ENCODE assay signal across 21 cellular contexts in the genomic region with DNA sequence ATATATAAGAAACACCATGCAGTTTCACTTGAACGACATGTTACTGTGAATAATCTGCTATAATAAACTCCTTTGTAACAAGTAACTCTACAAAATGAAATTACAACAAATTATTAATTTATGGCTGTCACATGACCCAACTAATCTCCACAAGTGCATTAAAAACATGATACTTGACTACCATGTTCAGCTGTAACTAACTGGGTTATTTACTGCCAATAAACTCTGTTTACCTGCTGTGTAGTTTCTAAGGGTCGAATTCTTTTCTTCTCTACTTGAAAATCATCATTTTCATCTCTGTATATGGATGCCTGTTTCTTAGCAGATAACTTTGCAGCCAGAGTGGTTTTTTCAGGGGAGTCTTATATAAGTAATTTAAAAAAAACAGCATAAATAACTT.
"Had no signal": no experiment of that assay in that cellular context is flagged by ENCODE, and none has a peak within 500 bp of the region (broad histone marks: within the 10 kb centered on the region; RNA-seq: fewer than 3 reads in every experiment).

No MANE protein-coding gene starts in this region.

- FAIRE-seq: pancreas, small intestine had no signal

- ATAC-seq: natural killer cell treated with Interleukin-12 subunit alpha and Interleukin-12 subunit beta and Interleukin-15 and Interleukin-18, amount 100 ng/mL, for 72 hours; pancreas; right cardiac atrium; stimulated activated effector memory CD8-positive, alpha-beta T cell treated with anti-CD3 and anti-CD28 coated beads, Interleukin-12 subunit alpha, Interleukin-12 subunit beta, amount 100 ng/mL, for 72 hours had no signal

- H3K4me1 ChIP-seq: left ventricle myocardium inferior, pancreas, prostate gland, sigmoid colon, spleen, tibial nerve, vagina had no signal

- H3K9me3 ChIP-seq: left ventricle myocardium inferior, pancreas, prostate gland, sigmoid colon, spleen, tibial nerve, vagina had no signal

- H2AFZ ChIP-seq: hepatocyte had no signal

- H3K27me3 ChIP-seq: hepatocyte, pancreas, sigmoid colon, spleen, tibial nerve, vagina had no signal

- H3K4me3 ChIP-seq: hepatocyte, left ventricle myocardium inferior, lung, pancreas, prostate gland, sigmoid colon, spleen, tibial nerve, vagina had no signal

- DNase-seq: islet precursor cell; left ventricle myocardium inferior; mesendoderm; naive B cell; pancreas; posterior cingulate gyrus; retina; right cardiac atrium; sigmoid colon; small intestine; spleen; stimulated activated CD4-positive, alpha-beta T cell treated with anti-CD3 and anti-CD28 coated beads, Interleukin-4, amount 100 ng/mL, for 24 hours; stimulated activated naive CD4-positive, alpha-beta T cell; substantia nigra had no signal

- H3K27ac ChIP-seq: hepatocyte, left ventricle myocardium inferior, pancreas, prostate gland, sigmoid colon, spleen, tibial nerve, vagina had no signal

- H3K79me2 ChIP-seq: hepatocyte had no signal

- H3K4me2 ChIP-seq: hepatocyte had no signal

- H3K36me3 ChIP-seq: left ventricle myocardium inferior, pancreas, prostate gland, sigmoid colon, tibial nerve, vagina had no signal
